Comparison of ENCODE assay signal across 27 cellular contexts in genomic region chrX:43000121-43000520, GRCh38.
"Had no signal": no experiment of that assay in that cellular context is flagged by ENCODE, and none has a peak within 500 bp of the region (broad histone marks: within the 10 kb centered on the region; RNA-seq: fewer than 3 reads in every experiment).

No MANE protein-coding gene starts in this region.

- H3K4me1 Mint-ChIP-seq: activated T-helper 17 cell treated with anti-CD3 and anti-CD28 coated beads, Interleukin-2, amount 50 U/mL, for 72 hours; immature natural killer cell; stimulated activated effector memory CD8-positive, alpha-beta T cell treated with anti-CD3 and anti-CD28 coated beads, Interleukin-12 subunit alpha, Interleukin-12 subunit beta, amount 100 ng/mL, for 72 hours had no signal

- H3K4me1 ChIP-seq: ascending aorta, left lung, transverse colon, vagina had no signal

- H3K36me3 ChIP-seq: adrenal gland, ascending aorta, brain microvascular endothelial cell, left lung, transverse colon, vagina had no signal

- H3K9me3 Mint-ChIP-seq: activated T-helper 17 cell treated with anti-CD3 and anti-CD28 coated beads, Interleukin-2, amount 50 U/mL, for 72 hours; immature natural killer cell; naive thymus-derived CD4-positive, alpha-beta T cell; neural crest cell; stimulated activated effector memory CD8-positive, alpha-beta T cell treated with anti-CD3 and anti-CD28 coated beads, Interleukin-12 subunit alpha, Interleukin-12 subunit beta, amount 100 ng/mL, for 72 hours; WTC11 had no signal

- ATAC-seq: activated T-helper 17 cell treated with anti-CD3 and anti-CD28 coated beads, Interleukin-2, amount 50 U/mL, for 72 hours; esophagus mucosa; left lung; naive thymus-derived CD4-positive, alpha-beta T cell; sciatic nerve; stimulated activated effector memory CD8-positive, alpha-beta T cell treated with anti-CD3 and anti-CD28 coated beads, Interleukin-12 subunit alpha, Interleukin-12 subunit beta, amount 100 ng/mL, for 72 hours; WTC11 had no signal

- H3K4me3 Mint-ChIP-seq: activated naive CD8-positive, alpha-beta T cell; activated T-cell treated with anti-CD3 and anti-CD28 coated beads, Interleukin-2, amount 50 U/mL, for 24 hours; activated T-helper 17 cell treated with anti-CD3 and anti-CD28 coated beads, Interleukin-2, amount 50 U/mL, for 72 hours; immature natural killer cell; naive thymus-derived CD4-positive, alpha-beta T cell; neural crest cell; stimulated activated effector memory CD8-positive, alpha-beta T cell treated with anti-CD3 and anti-CD28 coated beads, Interleukin-12 subunit alpha, Interleukin-12 subunit beta, amount 100 ng/mL, for 72 hours; WTC11 had no signal

- H3K27me3 ChIP-seq: adrenal gland, ascending aorta, brain microvascular endothelial cell, hepatocyte, left lung, transverse colon, vagina had no signal

- H3K9me3 ChIP-seq: adrenal gland, ascending aorta, left lung, transverse colon, vagina had no signal

- H3K27ac ChIP-seq: adrenal gland, ascending aorta, brain microvascular endothelial cell, hepatocyte, left lung, transverse colon, vagina had no signal

- H3K4me3 ChIP-seq: adrenal gland, ascending aorta, hepatocyte, left lung, lung, transverse colon, vagina had no signal

- DNase-seq: activated CD4-positive, alpha-beta T cell treated with anti-CD3 and anti-CD28 coated beads, Interleukin-2, amount 50 U/mL, for 4 hours; activated CD8-positive, alpha-beta memory T cell treated with anti-CD3 and anti-CD28 coated beads for 24 hours; activated CD8-positive, alpha-beta memory T cell treated with anti-CD3 and anti-CD28 coated beads, Interleukin-2, amount 50 U/mL, for 4 hours; activated T-cell treated with anti-CD3 and anti-CD28 coated beads, Interleukin-2, amount 50 U/mL, for 24 hours; adrenal gland; brain microvascular endothelial cell; caudate nucleus; effector memory CD4-positive, alpha-beta T cell; foreskin melanocyte; immature natural killer cell; left lung; naive thymus-derived CD4-positive, alpha-beta T cell; posterior cingulate gyrus; small intestine; stimulated activated CD4-positive, alpha-beta T cell treated with anti-CD3 and anti-CD28 coated beads, Interleukin-2, amount 100 ng/mL, for 24 hours; transverse colon had no signal

- H3K36me3 Mint-ChIP-seq: activated naive CD8-positive, alpha-beta T cell; immature natural killer cell; naive thymus-derived CD4-positive, alpha-beta T cell; stimulated activated effector memory CD8-positive, alpha-beta T cell treated with anti-CD3 and anti-CD28 coated beads, Interleukin-12 subunit alpha, Interleukin-12 subunit beta, amount 100 ng/mL, for 72 hours had no signal

- H3K27ac Mint-ChIP-seq: activated naive CD8-positive, alpha-beta T cell; activated T-cell treated with anti-CD3 and anti-CD28 coated beads, Interleukin-2, amount 50 U/mL, for 24 hours; activated T-helper 17 cell treated with anti-CD3 and anti-CD28 coated beads, Interleukin-2, amount 50 U/mL, for 72 hours; immature natural killer cell; naive thymus-derived CD4-positive, alpha-beta T cell; stimulated activated effector memory CD8-positive, alpha-beta T cell treated with anti-CD3 and anti-CD28 coated beads, Interleukin-12 subunit alpha, Interleukin-12 subunit beta, amount 100 ng/mL, for 72 hours; WTC11 had no signal

- H3K27me3 Mint-ChIP-seq: activated naive CD8-positive, alpha-beta T cell; activated T-cell treated with anti-CD3 and anti-CD28 coated beads, Interleukin-2, amount 50 U/mL, for 24 hours; activated T-helper 17 cell treated with anti-CD3 and anti-CD28 coated beads, Interleukin-2, amount 50 U/mL, for 72 hours; naive thymus-derived CD4-positive, alpha-beta T cell had no signal
